ENCODE assay signal across 2 cellular contexts in the genomic region with DNA sequence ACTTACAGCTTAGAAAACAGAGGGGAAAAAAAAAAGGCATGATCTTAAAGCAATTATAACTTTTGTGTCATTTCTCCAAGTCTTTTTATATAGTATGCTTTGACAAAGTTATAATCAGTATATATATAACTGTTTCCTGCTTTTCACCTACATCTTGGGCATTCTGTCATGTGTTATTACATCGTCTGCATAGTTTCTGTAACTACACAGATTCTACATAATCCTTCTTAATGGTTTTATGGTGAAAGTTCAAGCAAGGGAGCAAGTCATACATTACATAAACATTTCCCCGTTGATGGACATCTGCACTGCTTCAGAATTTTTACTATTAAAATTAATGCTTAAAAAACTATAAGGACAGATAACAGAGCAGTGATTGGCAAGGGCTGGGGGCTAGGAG.
TF ChIP-seq lines count a peak whose summit lies in the region.

No MANE protein-coding gene starts in this region.

TF ChIP-seq in HEK293, 187 proteins besides CTCF, POLR2A, EP300 and RAD21:
- TF ChIP-seq, protein P1, sequence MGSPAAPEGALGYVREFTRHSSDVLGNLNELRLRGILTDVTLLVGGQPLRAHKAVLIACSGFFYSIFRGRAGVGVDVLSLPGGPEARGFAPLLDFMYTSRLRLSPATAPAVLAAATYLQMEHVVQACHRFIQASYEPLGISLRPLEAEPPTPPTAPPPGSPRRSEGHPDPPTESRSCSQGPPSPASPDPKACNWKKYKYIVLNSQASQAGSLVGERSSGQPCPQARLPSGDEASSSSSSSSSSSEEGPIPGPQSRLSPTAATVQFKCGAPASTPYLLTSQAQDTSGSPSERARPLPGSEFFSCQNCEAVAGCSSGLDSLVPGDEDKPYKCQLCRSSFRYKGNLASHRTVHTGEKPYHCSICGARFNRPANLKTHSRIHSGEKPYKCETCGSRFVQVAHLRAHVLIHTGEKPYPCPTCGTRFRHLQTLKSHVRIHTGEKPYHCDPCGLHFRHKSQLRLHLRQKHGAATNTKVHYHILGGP (tag by site-specific recombination; IDR thresholded peaks at IDR 0.05): no peak
- TF ChIP-seq REPIN1 (tag by site-specific recombination; IDR thresholded peaks at IDR 0.05; ENCODE audit: low read depth) (no peak), ZNF785 (tag by site-specific recombination; IDR thresholded peaks at IDR 0.05) (no peak), ZNF221 (tag by site-specific recombination; IDR thresholded peaks at IDR 0.05; ENCODE audit: borderline replicate concordance) (no peak), ZNF585B (tag by site-specific recombination; IDR thresholded peaks at IDR 0.05) (no peak), ZBTB17 (tag by site-specific recombination; IDR thresholded peaks at IDR 0.05) (no peak), SP7 (tag by site-specific recombination; IDR thresholded peaks at IDR 0.05) (0 out of 2 replicates have a peak, but pooled peaks have one; percentile 12), ZSCAN30 (tag by site-specific recombination; IDR thresholded peaks at IDR 0.05) (no peak), GFI1B (tag by site-specific recombination; IDR thresholded peaks at IDR 0.05) (no peak), KLF10 (tag by site-specific recombination; IDR thresholded peaks at IDR 0.05) (no peak), ZFP37 (tag by site-specific recombination; IDR thresholded peaks at IDR 0.05) (no peak), ZNF133 (tag by site-specific recombination; IDR thresholded peaks at IDR 0.05) (no peak)
- TF ChIP-seq, protein P2, sequence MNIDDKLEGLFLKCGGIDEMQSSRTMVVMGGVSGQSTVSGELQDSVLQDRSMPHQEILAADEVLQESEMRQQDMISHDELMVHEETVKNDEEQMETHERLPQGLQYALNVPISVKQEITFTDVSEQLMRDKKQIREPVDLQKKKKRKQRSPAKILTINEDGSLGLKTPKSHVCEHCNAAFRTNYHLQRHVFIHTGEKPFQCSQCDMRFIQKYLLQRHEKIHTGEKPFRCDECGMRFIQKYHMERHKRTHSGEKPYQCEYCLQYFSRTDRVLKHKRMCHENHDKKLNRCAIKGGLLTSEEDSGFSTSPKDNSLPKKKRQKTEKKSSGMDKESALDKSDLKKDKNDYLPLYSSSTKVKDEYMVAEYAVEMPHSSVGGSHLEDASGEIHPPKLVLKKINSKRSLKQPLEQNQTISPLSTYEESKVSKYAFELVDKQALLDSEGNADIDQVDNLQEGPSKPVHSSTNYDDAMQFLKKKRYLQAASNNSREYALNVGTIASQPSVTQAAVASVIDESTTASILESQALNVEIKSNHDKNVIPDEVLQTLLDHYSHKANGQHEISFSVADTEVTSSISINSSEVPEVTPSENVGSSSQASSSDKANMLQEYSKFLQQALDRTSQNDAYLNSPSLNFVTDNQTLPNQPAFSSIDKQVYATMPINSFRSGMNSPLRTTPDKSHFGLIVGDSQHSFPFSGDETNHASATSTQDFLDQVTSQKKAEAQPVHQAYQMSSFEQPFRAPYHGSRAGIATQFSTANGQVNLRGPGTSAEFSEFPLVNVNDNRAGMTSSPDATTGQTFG (tag by site-specific recombination; IDR thresholded peaks at IDR 0.05; ENCODE audit: borderline replicate concordance): no peak
- TF ChIP-seq, protein P3, sequence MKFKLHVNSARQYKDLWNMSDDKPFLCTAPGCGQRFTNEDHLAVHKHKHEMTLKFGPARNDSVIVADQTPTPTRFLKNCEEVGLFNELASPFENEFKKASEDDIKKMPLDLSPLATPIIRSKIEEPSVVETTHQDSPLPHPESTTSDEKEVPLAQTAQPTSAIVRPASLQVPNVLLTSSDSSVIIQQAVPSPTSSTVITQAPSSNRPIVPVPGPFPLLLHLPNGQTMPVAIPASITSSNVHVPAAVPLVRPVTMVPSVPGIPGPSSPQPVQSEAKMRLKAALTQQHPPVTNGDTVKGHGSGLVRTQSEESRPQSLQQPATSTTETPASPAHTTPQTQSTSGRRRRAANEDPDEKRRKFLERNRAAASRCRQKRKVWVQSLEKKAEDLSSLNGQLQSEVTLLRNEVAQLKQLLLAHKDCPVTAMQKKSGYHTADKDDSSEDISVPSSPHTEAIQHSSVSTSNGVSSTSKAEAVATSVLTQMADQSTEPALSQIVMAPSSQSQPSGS (tag by site-specific recombination; IDR thresholded peaks at IDR 0.05; ENCODE audit: low read depth): 0 out of 2 replicates have a peak, but pooled peaks have one; percentile 23
- TF ChIP-seq, protein P4, sequence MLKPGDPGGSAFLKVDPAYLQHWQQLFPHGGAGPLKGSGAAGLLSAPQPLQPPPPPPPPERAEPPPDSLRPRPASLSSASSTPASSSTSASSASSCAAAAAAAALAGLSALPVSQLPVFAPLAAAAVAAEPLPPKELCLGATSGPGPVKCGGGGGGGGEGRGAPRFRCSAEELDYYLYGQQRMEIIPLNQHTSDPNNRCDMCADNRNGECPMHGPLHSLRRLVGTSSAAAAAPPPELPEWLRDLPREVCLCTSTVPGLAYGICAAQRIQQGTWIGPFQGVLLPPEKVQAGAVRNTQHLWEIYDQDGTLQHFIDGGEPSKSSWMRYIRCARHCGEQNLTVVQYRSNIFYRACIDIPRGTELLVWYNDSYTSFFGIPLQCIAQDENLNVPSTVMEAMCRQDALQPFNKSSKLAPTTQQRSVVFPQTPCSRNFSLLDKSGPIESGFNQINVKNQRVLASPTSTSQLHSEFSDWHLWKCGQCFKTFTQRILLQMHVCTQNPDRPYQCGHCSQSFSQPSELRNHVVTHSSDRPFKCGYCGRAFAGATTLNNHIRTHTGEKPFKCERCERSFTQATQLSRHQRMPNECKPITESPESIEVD (tag by site-specific recombination; IDR thresholded peaks at IDR 0.05): peak; percentile 80
- TF ChIP-seq, protein P5, sequence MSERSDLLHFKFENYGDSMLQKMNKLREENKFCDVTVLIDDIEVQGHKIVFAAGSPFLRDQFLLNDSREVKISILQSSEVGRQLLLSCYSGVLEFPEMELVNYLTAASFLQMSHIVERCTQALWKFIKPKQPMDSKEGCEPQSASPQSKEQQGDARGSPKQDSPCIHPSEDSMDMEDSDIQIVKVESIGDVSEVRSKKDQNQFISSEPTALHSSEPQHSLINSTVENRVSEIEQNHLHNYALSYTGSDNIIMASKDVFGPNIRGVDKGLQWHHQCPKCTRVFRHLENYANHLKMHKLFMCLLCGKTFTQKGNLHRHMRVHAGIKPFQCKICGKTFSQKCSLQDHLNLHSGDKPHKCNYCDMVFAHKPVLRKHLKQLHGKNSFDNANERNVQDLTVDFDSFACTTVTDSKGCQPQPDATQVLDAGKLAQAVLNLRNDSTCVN (tag by site-specific recombination; optimal IDR thresholded peaks at IDR 0.05): no peak

TF ChIP-seq in SK-N-SH, 30 proteins besides CTCF, POLR2A, EP300 and RAD21:
- TF ChIP-seq, protein P6, sequence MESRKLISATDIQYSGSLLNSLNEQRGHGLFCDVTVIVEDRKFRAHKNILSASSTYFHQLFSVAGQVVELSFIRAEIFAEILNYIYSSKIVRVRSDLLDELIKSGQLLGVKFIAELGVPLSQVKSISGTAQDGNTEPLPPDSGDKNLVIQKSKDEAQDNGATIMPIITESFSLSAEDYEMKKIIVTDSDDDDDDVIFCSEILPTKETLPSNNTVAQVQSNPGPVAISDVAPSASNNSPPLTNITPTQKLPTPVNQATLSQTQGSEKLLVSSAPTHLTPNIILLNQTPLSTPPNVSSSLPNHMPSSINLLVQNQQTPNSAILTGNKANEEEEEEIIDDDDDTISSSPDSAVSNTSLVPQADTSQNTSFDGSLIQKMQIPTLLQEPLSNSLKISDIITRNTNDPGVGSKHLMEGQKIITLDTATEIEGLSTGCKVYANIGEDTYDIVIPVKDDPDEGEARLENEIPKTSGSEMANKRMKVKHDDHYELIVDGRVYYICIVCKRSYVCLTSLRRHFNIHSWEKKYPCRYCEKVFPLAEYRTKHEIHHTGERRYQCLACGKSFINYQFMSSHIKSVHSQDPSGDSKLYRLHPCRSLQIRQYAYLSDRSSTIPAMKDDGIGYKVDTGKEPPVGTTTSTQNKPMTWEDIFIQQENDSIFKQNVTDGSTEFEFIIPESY (IDR thresholded peaks at IDR 0.05; ENCODE audit: borderline replicate concordance, low read depth): no peak
- TF ChIP-seq JUND (IDR thresholded peaks at IDR 0.05) (no peak), YY1 (IDR thresholded peaks at IDR 0.05; ENCODE audit: low read depth) (no peak), MXI1 (IDR thresholded peaks at IDR 0.05; ENCODE audit: low read depth, low read length) (no peak), CHD2 (IDR thresholded peaks at IDR 0.05; ENCODE audit: low read length, partially characterized antibody) (no peak)
